ENCODE assay signal across 10 cellular contexts in the genomic region with DNA sequence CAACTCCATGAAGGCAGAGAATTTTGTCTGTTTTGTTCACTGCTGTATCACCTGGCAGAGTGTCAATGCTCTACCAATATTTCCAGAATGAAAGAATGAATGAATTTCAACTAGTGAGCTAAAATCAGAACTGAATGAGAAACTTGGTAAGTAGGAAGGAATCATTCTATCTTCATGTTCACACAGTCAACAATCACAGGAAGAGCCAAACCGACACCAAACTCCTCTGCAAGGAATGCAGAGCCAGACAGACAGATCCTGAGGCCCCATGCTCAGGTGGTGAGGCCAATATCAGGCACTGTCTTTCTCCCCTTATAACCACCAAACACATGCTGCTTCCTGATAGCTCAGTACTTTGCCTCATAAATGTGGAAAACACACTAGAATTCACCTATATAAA.
DNase-seq lines count a peak whose midpoint lies in the region; ATAC-seq and TF ChIP-seq lines count a peak whose summit lies in the region.
"Had no signal": no experiment of that assay in that cellular context is flagged by ENCODE, and none has a peak within 500 bp of the region (broad histone marks: within the 10 kb centered on the region; RNA-seq: fewer than 3 reads in every experiment).

No MANE protein-coding gene starts in this region.

- 58 to 79% methylated on average over 1 of the region's 1 CpG for WGBS in esophagus squamous epithelium, 2 donors

- H3K36me3 ChIP-seq in esophagus squamous epithelium = no peaks in the 10 kb centered on the region
- peaks cover 3% of the 10 kb centered on the region for H3K36me3 ChIP-seq in osteoblast (ENCODE audit: insufficient read depth, low read length)

- H3K4me1 Mint-ChIP-seq in activated naive CD8-positive, alpha-beta T cell treated with anti-CD3 and anti-CD28 coated beads, Interleukin-2, amount 50 U/mL, for 24 hours = peaks cover 27% of the 10 kb centered on the region
- peaks cover 27% of the 10 kb centered on the region for H3K4me1 Mint-ChIP-seq in activated naive CD8-positive, alpha-beta T cell treated with anti-CD3 and anti-CD28 coated beads for 36 hours

- no peak for TF ChIP-seq POLR2A in esophagus squamous epithelium (IDR thresholded peaks at IDR 0.05)

- H3K27me3 Mint-ChIP-seq in activated naive CD8-positive, alpha-beta T cell treated with anti-CD3 and anti-CD28 coated beads, Interleukin-2, amount 50 U/mL, for 24 hours = no peaks in the 10 kb centered on the region
- H3K27me3 Mint-ChIP-seq in activated naive CD8-positive, alpha-beta T cell treated with anti-CD3 and anti-CD28 coated beads for 36 hours = no peaks in the 10 kb centered on the region

- H2AFZ ChIP-seq in osteoblast (ENCODE audit: low read length) = no peak overlapping the region

- no peak for ATAC-seq in activated naive CD8-positive, alpha-beta T cell treated with anti-CD3 and anti-CD28 coated beads, Interleukin-2, amount 50 U/mL, for 24 hours
- no peak for ATAC-seq in GM19467 (IDR thresholded peaks at IDR 0.05; ENCODE audit: unreplicated experiment)

- H3K4me1 ChIP-seq in esophagus squamous epithelium (peaks cover 8 to 50% (median 17%) of the 10 kb centered on the region in 3 donors), osteoblast (ENCODE audit: insufficient read depth, low read length) (peaks cover 17% of the 10 kb centered on the region)

- H3K27ac Mint-ChIP-seq in activated naive CD8-positive, alpha-beta T cell treated with anti-CD3 and anti-CD28 coated beads, Interleukin-2, amount 50 U/mL, for 24 hours = peak overlapping the region; percentile 16
- H3K27ac Mint-ChIP-seq in activated naive CD8-positive, alpha-beta T cell treated with anti-CD3 and anti-CD28 coated beads for 36 hours = no peak overlapping the region

- DNase-seq in activated naive CD8-positive, alpha-beta T cell treated with anti-CD3 and anti-CD28 coated beads, Interleukin-2, amount 50 U/mL, for 24 hours = no peak
- no peak for DNase-seq in activated naive CD8-positive, alpha-beta T cell treated with anti-CD3 and anti-CD28 coated beads for 36 hours
- DNase-seq in esophagus squamous epithelium (lab: John Stamatoyannopoulos, UW) = no peak
- no peak for DNase-seq in osteoblast (ENCODE audit: insufficient read length, low spot score, missing footprints)
- DNase-seq in CD1c-positive myeloid dendritic cell (ENCODE audit: extremely low spot score) = no peak
- no peak for DNase-seq in NCI-H510A (lab: John Stamatoyannopoulos, UW)
- no peak for DNase-seq in ureter (ENCODE audit: low spot score)
- DNase-seq: activated CD8-positive, alpha-beta memory T cell treated with anti-CD3 and anti-CD28 coated beads, Interleukin-2, amount 50 U/mL, for 4 hours; NCI-H2227 treated with DMSO at 0.1 percent for 48 hours had no signal

- no peak overlapping the region for H3K4me3 Mint-ChIP-seq in activated naive CD8-positive, alpha-beta T cell treated with anti-CD3 and anti-CD28 coated beads, Interleukin-2, amount 50 U/mL, for 24 hours
- H3K4me3 Mint-ChIP-seq in activated naive CD8-positive, alpha-beta T cell treated with anti-CD3 and anti-CD28 coated beads for 36 hours = no peak overlapping the region

- intact Hi-C loops in esophagus squamous epithelium (cut with DNase I) = no loop called here

- H3K9me3 ChIP-seq in esophagus squamous epithelium = no peaks in the 10 kb centered on the region
- H3K9me3 ChIP-seq in osteoblast (ENCODE audit: low read depth, low read length) = no peaks in the 10 kb centered on the region

- H3K79me2 ChIP-seq in osteoblast (ENCODE audit: insufficient read depth, low read length) = peaks cover 37% of the 10 kb centered on the region

- H3K27ac ChIP-seq in esophagus squamous epithelium (peak overlapping the region in 3 of 4 donors; percentile 53 to 66 (median 65)), osteoblast (ENCODE audit: low read depth, low read length) (peak overlapping the region; percentile 70)

- no peak overlapping the region for H3K4me2 ChIP-seq in osteoblast (ENCODE audit: insufficient read depth, low read length)

- no peaks in the 10 kb centered on the region for H3K27me3 ChIP-seq in esophagus squamous epithelium
- no peaks in the 10 kb centered on the region for H3K27me3 ChIP-seq in osteoblast (ENCODE audit: insufficient read depth, low read length)

- peaks cover 11% of the 10 kb centered on the region for H3K36me3 Mint-ChIP-seq in activated naive CD8-positive, alpha-beta T cell treated with anti-CD3 and anti-CD28 coated beads, Interleukin-2, amount 50 U/mL, for 24 hours (ENCODE audit: low read depth)
- peaks cover 9% of the 10 kb centered on the region for H3K36me3 Mint-ChIP-seq in activated naive CD8-positive, alpha-beta T cell treated with anti-CD3 and anti-CD28 coated beads for 36 hours

- H3K9me3 Mint-ChIP-seq in activated naive CD8-positive, alpha-beta T cell treated with anti-CD3 and anti-CD28 coated beads, Interleukin-2, amount 50 U/mL, for 24 hours = no peaks in the 10 kb centered on the region
- H3K9me3 Mint-ChIP-seq in activated naive CD8-positive, alpha-beta T cell treated with anti-CD3 and anti-CD28 coated beads for 36 hours = no peaks in the 10 kb centered on the region

- no peak overlapping the region for H3K4me3 ChIP-seq in esophagus squamous epithelium
- H3K4me3 ChIP-seq in osteoblast (ENCODE audit: insufficient read depth, low read length) = no peak overlapping the region

- peaks cover 7% of the 10 kb centered on the region for H4K20me1 ChIP-seq in osteoblast (ENCODE audit: insufficient read depth, low read length)

- TF ChIP-seq CTCF in esophagus squamous epithelium (IDR thresholded peaks at IDR 0.05) (no peak), osteoblast (IDR thresholded peaks at IDR 0.05; ENCODE audit: extremely low read depth, low read depth, low read length) (no peak)
